In the genomic region with DNA sequence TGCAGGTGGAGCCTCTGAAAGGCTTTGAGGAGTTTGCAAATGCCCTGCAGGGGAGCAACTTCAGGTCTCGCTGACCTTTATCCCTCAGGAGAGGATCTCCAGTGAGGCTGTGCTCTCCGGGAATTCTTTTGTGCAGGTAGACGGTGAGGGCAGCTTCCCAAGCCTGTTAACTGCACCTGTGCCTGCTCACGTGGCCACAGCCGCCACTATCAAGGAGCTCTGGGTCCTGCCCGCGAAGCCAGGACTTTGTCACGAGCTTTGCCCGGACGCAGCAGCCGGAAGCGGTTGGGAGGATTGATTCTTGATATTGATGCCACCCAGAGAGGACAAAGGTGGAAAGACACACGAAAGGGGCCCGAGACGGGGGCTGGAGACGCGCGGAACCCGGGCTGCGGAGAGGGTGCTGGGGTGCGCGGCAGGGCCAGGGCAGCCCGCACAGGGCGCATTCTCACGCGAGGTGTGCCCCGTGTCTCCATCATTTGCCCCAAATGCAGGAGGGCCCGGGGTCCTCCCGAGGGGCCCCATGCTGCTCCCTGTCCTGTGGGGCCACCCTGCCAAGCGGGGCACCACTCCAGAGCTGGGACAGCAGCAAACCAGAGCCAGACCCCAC, we compare ENCODE assay signal across 1 cellular context.
TF ChIP-seq lines count a peak whose summit lies in the region.

No MANE protein-coding gene starts in this region.

TF ChIP-seq in HepG2, 621 proteins besides CTCF, POLR2A, EP300 and RAD21:
- TF ChIP-seq FOXA3 (CRISPR knock-in tag; IDR thresholded peaks at IDR 0.05) (no peak), DPF2 (CRISPR knock-in tag; IDR thresholded peaks at IDR 0.05; ENCODE audit: borderline replicate concordance, low read depth) (no peak), ZNF782 (CRISPR knock-in tag; IDR thresholded peaks at IDR 0.05; ENCODE audit: borderline replicate concordance) (no peak), HNF4A (CRISPR knock-in tag; IDR thresholded peaks at IDR 0.05) (0 out of 2 replicates have a peak, but pooled peaks have one; percentile 8), BHLHE40 (IDR thresholded peaks at IDR 0.05; ENCODE audit: low read length) (0 out of 2 replicates have a peak, but pooled peaks have one; percentile 7)
- TF ChIP-seq, protein P1, sequence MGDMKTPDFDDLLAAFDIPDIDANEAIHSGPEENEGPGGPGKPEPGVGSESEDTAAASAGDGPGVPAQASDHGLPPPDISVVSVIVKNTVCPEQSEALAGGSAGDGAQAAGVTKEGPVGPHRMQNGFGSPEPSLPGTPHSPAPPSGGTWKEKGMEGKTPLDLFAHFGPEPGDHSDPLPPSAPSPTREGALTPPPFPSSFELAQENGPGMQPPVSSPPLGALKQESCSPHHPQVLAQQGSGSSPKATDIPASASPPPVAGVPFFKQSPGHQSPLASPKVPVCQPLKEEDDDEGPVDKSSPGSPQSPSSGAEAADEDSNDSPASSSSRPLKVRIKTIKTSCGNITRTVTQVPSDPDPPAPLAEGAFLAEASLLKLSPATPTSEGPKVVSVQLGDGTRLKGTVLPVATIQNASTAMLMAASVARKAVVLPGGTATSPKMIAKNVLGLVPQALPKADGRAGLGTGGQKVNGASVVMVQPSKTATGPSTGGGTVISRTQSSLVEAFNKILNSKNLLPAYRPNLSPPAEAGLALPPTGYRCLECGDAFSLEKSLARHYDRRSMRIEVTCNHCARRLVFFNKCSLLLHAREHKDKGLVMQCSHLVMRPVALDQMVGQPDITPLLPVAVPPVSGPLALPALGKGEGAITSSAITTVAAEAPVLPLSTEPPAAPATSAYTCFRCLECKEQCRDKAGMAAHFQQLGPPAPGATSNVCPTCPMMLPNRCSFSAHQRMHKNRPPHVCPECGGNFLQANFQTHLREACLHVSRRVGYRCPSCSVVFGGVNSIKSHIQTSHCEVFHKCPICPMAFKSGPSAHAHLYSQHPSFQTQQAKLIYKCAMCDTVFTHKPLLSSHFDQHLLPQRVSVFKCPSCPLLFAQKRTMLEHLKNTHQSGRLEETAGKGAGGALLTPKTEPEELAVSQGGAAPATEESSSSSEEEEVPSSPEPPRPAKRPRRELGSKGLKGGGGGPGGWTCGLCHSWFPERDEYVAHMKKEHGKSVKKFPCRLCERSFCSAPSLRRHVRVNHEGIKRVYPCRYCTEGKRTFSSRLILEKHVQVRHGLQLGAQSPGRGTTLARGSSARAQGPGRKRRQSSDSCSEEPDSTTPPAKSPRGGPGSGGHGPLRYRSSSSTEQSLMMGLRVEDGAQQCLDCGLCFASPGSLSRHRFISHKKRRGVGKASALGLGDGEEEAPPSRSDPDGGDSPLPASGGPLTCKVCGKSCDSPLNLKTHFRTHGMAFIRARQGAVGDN (CRISPR knock-in tag; IDR thresholded peaks at IDR 0.05), result peak; percentile 47; the same call in 1 of the 2 replicates
- TF ChIP-seq, protein P2, sequence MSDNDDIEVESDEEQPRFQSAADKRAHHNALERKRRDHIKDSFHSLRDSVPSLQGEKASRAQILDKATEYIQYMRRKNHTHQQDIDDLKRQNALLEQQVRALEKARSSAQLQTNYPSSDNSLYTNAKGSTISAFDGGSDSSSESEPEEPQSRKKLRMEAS (IDR thresholded peaks at IDR 0.05), result peak; percentile 33; the same call in 1 of the 2 replicates
